Comparison of ENCODE assay signal across 34 cellular contexts in genomic region chr21:32587112-32587511, GRCh38. TPM values are rescaled to one million over a fixed set of nuclear protein-coding genes. Genes with fewer than 3 reads are reported as not detected.
"Had no signal": no experiment of that assay in that cellular context is flagged by ENCODE, and none has a peak within 500 bp of the region (broad histone marks: within the 10 kb centered on the region; RNA-seq: fewer than 3 reads in every experiment).

No MANE protein-coding gene starts in this region.

- H3K27me3 ChIP-seq: adrenal gland, body of pancreas, breast epithelium, cardiac muscle cell, colonic mucosa, esophagus squamous epithelium, gastroesophageal sphincter, heart right ventricle had no signal

- H3K9me3 ChIP-seq: adrenal gland, body of pancreas, breast epithelium, colonic mucosa, esophagus squamous epithelium, gastroesophageal sphincter, heart right ventricle had no signal

- H3K27me3 Mint-ChIP-seq: activated CD4-positive, alpha-beta memory T cell treated with anti-CD3 and anti-CD28 coated beads, Interleukin-2, amount 10 ng/mL, durations not matched to agents 7 days and 5 days; activated CD4-positive, alpha-beta T cell treated with anti-CD3 and anti-CD28 coated beads, Interleukin-2, amount 10 ng/mL, durations not matched to agents 7 days and 5 days; activated naive CD4-positive, alpha-beta T cell treated with anti-CD3 and anti-CD28 coated beads, Interleukin-2, amount 50 U/mL, for 24 hours; activated naive CD8-positive, alpha-beta T cell treated with anti-CD3 and anti-CD28 coated beads for 36 hours; activated naive CD8-positive, alpha-beta T cell treated with anti-CD3 and anti-CD28 coated beads, Interleukin-2, amount 50 U/mL, for 24 hours had no signal

- H3K4me3 ChIP-seq: adrenal gland, body of pancreas, breast epithelium, cardiac muscle cell, colonic mucosa, esophagus squamous epithelium, gastroesophageal sphincter, heart right ventricle had no signal

- H3K36me3 Mint-ChIP-seq: activated naive CD4-positive, alpha-beta T cell treated with anti-CD3 and anti-CD28 coated beads, Interleukin-2, amount 50 U/mL, for 24 hours; activated naive CD8-positive, alpha-beta T cell treated with anti-CD3 and anti-CD28 coated beads for 36 hours; WTC11 had no signal

- H3K27ac ChIP-seq: adrenal gland, body of pancreas, breast epithelium, cardiac muscle cell, colonic mucosa, esophagus squamous epithelium, gastroesophageal sphincter, heart right ventricle, VCaP had no signal

- H3K36me3 ChIP-seq: adrenal gland, breast epithelium, cardiac muscle cell, colonic mucosa, esophagus squamous epithelium had no signal

- FAIRE-seq: TTC549 had no signal

- DNase-seq: activated CD4-positive, alpha-beta memory T cell treated with anti-CD3 and anti-CD28 coated beads, Interleukin-2, amount 10 ng/mL, durations not matched to agents 7 days and 5 days; activated CD4-positive, alpha-beta T cell treated with anti-CD3 and anti-CD28 coated beads for 1 hour; activated CD4-positive, alpha-beta T cell treated with anti-CD3 and anti-CD28 coated beads for 4 hours; activated CD4-positive, alpha-beta T cell treated with anti-CD3 and anti-CD28 coated beads, Interleukin-2, amount 10 ng/mL, durations not matched to agents 7 days and 5 days; activated CD4-positive, alpha-beta T cell treated with anti-CD3 and anti-CD28 coated beads, Interleukin-2, amount 50 U/mL, for 4 hours; activated effector memory CD4-positive, alpha-beta T cell treated with anti-CD3 and anti-CD28 coated beads, Interleukin-2, amount 50 U/mL, for 16 hours; activated naive CD4-positive, alpha-beta T cell treated with anti-CD3 and anti-CD28 coated beads for 36 hours; activated naive CD8-positive, alpha-beta T cell treated with anti-CD3 and anti-CD28 coated beads for 36 hours; activated naive CD8-positive, alpha-beta T cell treated with anti-CD3 and anti-CD28 coated beads, Interleukin-2, amount 50 U/mL, for 24 hours; activated T-cell treated with anti-CD3 and anti-CD28 coated beads, Interleukin-2, amount 50 U/mL, for 1 hour; activated T-cell treated with anti-CD3 and anti-CD28 coated beads, Interleukin-2, amount 50 U/mL, for 48 hours; adrenal gland; amygdala; body of pancreas; central memory CD4-positive, alpha-beta T cell; cerebellar nuclear complex; colonic mucosa; dermis blood vessel endothelial cell; effector CD4-positive, alpha-beta T cell; effector memory CD8-positive, alpha-beta T cell; esophagus squamous epithelium; foreskin melanocyte; heart right ventricle; T-helper 2 cell had no signal

- ATAC-seq: activated naive CD8-positive, alpha-beta T cell treated with anti-CD3 and anti-CD28 coated beads, Interleukin-2, amount 50 U/mL, for 24 hours; body of pancreas; effector memory CD8-positive, alpha-beta T cell; gastroesophageal sphincter; heart right ventricle; WTC11 had no signal

- H3K4me3 Mint-ChIP-seq: activated CD4-positive, alpha-beta memory T cell treated with anti-CD3 and anti-CD28 coated beads, Interleukin-2, amount 10 ng/mL, durations not matched to agents 7 days and 5 days; activated CD4-positive, alpha-beta T cell treated with anti-CD3 and anti-CD28 coated beads, Interleukin-2, amount 10 ng/mL, durations not matched to agents 7 days and 5 days; activated naive CD4-positive, alpha-beta T cell treated with anti-CD3 and anti-CD28 coated beads for 36 hours; activated naive CD4-positive, alpha-beta T cell treated with anti-CD3 and anti-CD28 coated beads, Interleukin-2, amount 50 U/mL, for 24 hours; activated naive CD8-positive, alpha-beta T cell treated with anti-CD3 and anti-CD28 coated beads for 36 hours; activated naive CD8-positive, alpha-beta T cell treated with anti-CD3 and anti-CD28 coated beads, Interleukin-2, amount 50 U/mL, for 24 hours; activated T-helper 1 cell treated with anti-CD3 and anti-CD28 coated beads, Interleukin-12 subunit alpha, Interleukin-12 subunit beta, Interleukin-2, Interleukin-4 antibody, amounts not matched to agents 30 ng/mL and 10 ng/mL and 1 ng/mL, durations not matched to agents 14 hours and 24 hours and 36 hours; effector memory CD8-positive, alpha-beta T cell; WTC11 had no signal

- H3K27ac Mint-ChIP-seq: activated CD4-positive, alpha-beta memory T cell treated with anti-CD3 and anti-CD28 coated beads, Interleukin-2, amount 10 ng/mL, durations not matched to agents 7 days and 5 days; activated CD4-positive, alpha-beta T cell treated with anti-CD3 and anti-CD28 coated beads, Interleukin-2, amount 10 ng/mL, durations not matched to agents 7 days and 5 days; activated naive CD4-positive, alpha-beta T cell treated with anti-CD3 and anti-CD28 coated beads for 36 hours; activated naive CD4-positive, alpha-beta T cell treated with anti-CD3 and anti-CD28 coated beads, Interleukin-2, amount 50 U/mL, for 24 hours; activated naive CD8-positive, alpha-beta T cell treated with anti-CD3 and anti-CD28 coated beads for 36 hours; activated naive CD8-positive, alpha-beta T cell treated with anti-CD3 and anti-CD28 coated beads, Interleukin-2, amount 50 U/mL, for 24 hours; activated T-helper 1 cell treated with anti-CD3 and anti-CD28 coated beads, Interleukin-12 subunit alpha, Interleukin-12 subunit beta, Interleukin-2, Interleukin-4 antibody, amounts not matched to agents 30 ng/mL and 10 ng/mL and 1 ng/mL, durations not matched to agents 14 hours and 24 hours and 36 hours; activated T-helper 2 cell treated with anti-CD3 and anti-CD28 coated beads, Interferon-gamma antibody, Interleukin-2, Interleukin-4, amounts not matched to agents 10 μg/mL and 5 μg/mL and 100 μg/mL, durations not matched to agents 14 hours and 24 hours and 36 hours; effector memory CD8-positive, alpha-beta T cell; WTC11 had no signal

- H3K4me1 Mint-ChIP-seq: activated naive CD4-positive, alpha-beta T cell treated with anti-CD3 and anti-CD28 coated beads, Interleukin-2, amount 50 U/mL, for 24 hours; activated naive CD8-positive, alpha-beta T cell treated with anti-CD3 and anti-CD28 coated beads for 36 hours; activated naive CD8-positive, alpha-beta T cell treated with anti-CD3 and anti-CD28 coated beads, Interleukin-2, amount 50 U/mL, for 24 hours had no signal

- H3K4me1 ChIP-seq: adrenal gland, body of pancreas, breast epithelium, colonic mucosa, esophagus squamous epithelium, heart right ventricle had no signal

- H3K9me3 Mint-ChIP-seq: activated CD4-positive, alpha-beta memory T cell treated with anti-CD3 and anti-CD28 coated beads, Interleukin-2, amount 10 ng/mL, durations not matched to agents 7 days and 5 days; activated CD4-positive, alpha-beta T cell treated with anti-CD3 and anti-CD28 coated beads, Interleukin-2, amount 10 ng/mL, durations not matched to agents 7 days and 5 days; activated naive CD4-positive, alpha-beta T cell treated with anti-CD3 and anti-CD28 coated beads for 36 hours; activated naive CD4-positive, alpha-beta T cell treated with anti-CD3 and anti-CD28 coated beads, Interleukin-2, amount 50 U/mL, for 24 hours; activated naive CD8-positive, alpha-beta T cell treated with anti-CD3 and anti-CD28 coated beads for 36 hours; activated naive CD8-positive, alpha-beta T cell treated with anti-CD3 and anti-CD28 coated beads, Interleukin-2, amount 50 U/mL, for 24 hours; activated T-helper 1 cell treated with anti-CD3 and anti-CD28 coated beads, Interleukin-12 subunit alpha, Interleukin-12 subunit beta, Interleukin-2, Interleukin-4 antibody, amounts not matched to agents 30 ng/mL and 10 ng/mL and 1 ng/mL, durations not matched to agents 14 hours and 24 hours and 36 hours; activated T-helper 2 cell treated with anti-CD3 and anti-CD28 coated beads, Interferon-gamma antibody, Interleukin-2, Interleukin-4, amounts not matched to agents 10 μg/mL and 5 μg/mL and 100 μg/mL, durations not matched to agents 14 hours and 24 hours and 36 hours; effector memory CD8-positive, alpha-beta T cell; WTC11 had no signal

RNA-seq across cellular contexts. Expression of gene TCP10L, which starts 1.8 kb away (rescaled TPM):
- total RNA-seq: fibroblast of villous mesenchyme had no signal
